ENCODE assay signal across 16 cellular contexts in the genomic region with DNA sequence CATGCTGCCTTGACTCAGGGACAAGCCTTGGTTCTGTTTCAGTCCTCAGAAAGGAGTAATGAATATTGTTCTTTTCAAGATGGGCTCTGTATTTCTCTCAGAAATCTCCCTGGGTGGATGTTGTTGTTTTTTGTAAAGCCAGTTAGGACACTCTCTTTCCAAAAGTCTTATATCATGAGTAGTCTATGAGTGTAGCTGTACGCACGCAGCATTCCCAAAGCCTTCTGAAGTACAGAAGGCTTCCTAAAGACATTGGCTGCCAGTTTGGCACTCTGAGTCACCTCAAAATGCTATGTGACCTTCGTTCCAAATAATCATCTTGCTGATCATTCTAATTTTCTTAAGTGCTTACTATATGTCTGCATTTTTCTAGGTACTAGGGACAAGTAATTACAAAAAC. TPM values are rescaled to one million over a fixed set of nuclear protein-coding genes. Genes with fewer than 3 reads are reported as not detected.
DNase-seq lines count a peak whose midpoint lies in the region; ATAC-seq and TF ChIP-seq lines count a peak whose summit lies in the region.
"Had no signal": no experiment of that assay in that cellular context is flagged by ENCODE, and none has a peak within 500 bp of the region (broad histone marks: within the 10 kb centered on the region; RNA-seq: fewer than 3 reads in every experiment).

No MANE protein-coding gene starts in this region.

- BruUV-seq in IMR-90 (replicated peaks; lab: Mats Ljungman, UMichigan), result no TSS peak

- H3K4me3 ChIP-seq in AG10803 (ENCODE audit: low read length), result no peak overlapping the region
- H3K4me3 ChIP-seq in IMR-90 (ENCODE audit: insufficient read depth, low read depth, low read length), result no peak overlapping the region
- H3K4me3 ChIP-seq in choroid plexus epithelial cell (ENCODE audit: low read depth, low read length), result no peak overlapping the region
- no peak overlapping the region for H3K4me3 ChIP-seq in left lung
- H3K4me3 ChIP-seq: cardiac muscle cell, esophagus squamous epithelium, right atrium auricular region had no signal

- H3K18ac ChIP-seq in IMR-90 (ENCODE audit: low read depth, low read length), result peak overlapping the region; percentile 96; the same call in 1 of the 2 replicates

- H2BK20ac ChIP-seq in IMR-90 (ENCODE audit: low read depth, low read length), result peak overlapping the region; percentile 52; the same call in 1 of the 2 replicates

- H3K9me3 ChIP-seq in IMR-90 (ENCODE audit: control insufficient read depth, insufficient read depth, low read length), result no peaks in the 10 kb centered on the region
- H3K9me3 ChIP-seq in left lung, result no peaks in the 10 kb centered on the region
- H3K9me3 ChIP-seq: esophagus squamous epithelium, neutrophil, right atrium auricular region had no signal

- no peaks in the 10 kb centered on the region for H3K9me1 ChIP-seq in IMR-90 (ENCODE audit: insufficient read depth, low read length)

- peak overlapping the region; percentile 79; the same call in 1 of the 2 replicates for H3K4me2 ChIP-seq in IMR-90 (ENCODE audit: low read depth, low read length)

- H2BK5ac ChIP-seq in IMR-90 (ENCODE audit: low read depth, low read length, poor library complexity, severe bottlenecking), result peak overlapping the region; percentile 83

- peak overlapping the region; percentile 87; the same call in 1 of the 2 replicates for H4K5ac ChIP-seq in IMR-90 (ENCODE audit: low read depth, low read length)

- peak overlapping the region; percentile 48; the same call in 1 of the 2 replicates for H3K4ac ChIP-seq in IMR-90 (ENCODE audit: low read depth, low read length)

- H3K36me3 ChIP-seq in IMR-90 (ENCODE audit: control insufficient read depth, insufficient read depth, low read length), result peaks cover 3% of the 10 kb centered on the region; the same call in 1 of the 2 replicates
- H3K36me3 ChIP-seq in left lung, result no peaks in the 10 kb centered on the region
- H3K36me3 ChIP-seq: cardiac muscle cell, neutrophil had no signal

- no peak overlapping the region for H2AK9ac ChIP-seq in IMR-90 (replicated peaks; ENCODE audit: low read depth, low read length, poor library complexity)

- DNase-seq in AG10803 (ENCODE audit: low read depth), result peak; percentile 84
- DNase-seq in IMR-90, result peak; percentile 87
- DNase-seq in choroid plexus epithelial cell (ENCODE audit: low read depth), result peak; percentile 27
- DNase-seq in left lung, result no peak
- no peak for DNase-seq in stimulated activated CD4-positive, alpha-beta T cell treated with anti-CD3 and anti-CD28 coated beads, Interleukin-15, amount 100 ng/mL, for 24 hours
- no peak for DNase-seq in activated T-cell treated with anti-CD3 and anti-CD28 coated beads, Interleukin-2, amount 50 U/mL, for 1 hour
- DNase-seq in head of caudate nucleus, result no peak
- DNase-seq in activated CD4-positive, alpha-beta T cell treated with anti-CD3 and anti-CD28 coated beads for 4 hours, result no peak
- DNase-seq: esophagus squamous epithelium; stimulated activated naive CD8-positive, alpha-beta T cell treated with anti-CD3 and anti-CD28 coated beads, Interleukin-15, amount 100 ng/mL, for 72 hours had no signal

- TF ChIP-seq POLR2A in IMR-90 (IDR thresholded peaks at IDR 0.05; ENCODE audit: low read depth, low read length), result no peak

- peak overlapping the region; percentile 45; the same call in 1 of the 2 replicates for H4K91ac ChIP-seq in IMR-90 (ENCODE audit: insufficient read depth, low read depth, low read length)

- H3K27me3 ChIP-seq in IMR-90 (ENCODE audit: control insufficient read depth, insufficient read depth, low read length), result no peaks in the 10 kb centered on the region
- no peaks in the 10 kb centered on the region for H3K27me3 ChIP-seq in left lung
- H3K27me3 ChIP-seq: cardiac muscle cell, esophagus squamous epithelium, neutrophil, right atrium auricular region had no signal

- in situ Hi-C loops in IMR-90 (cut with MboI; ENCODE audit: low sequenced_read_pairs), result loop anchor here (5.0 to 10.0 kb wide), 2 partner anchors 344 to 1891 kb away; no protein-coding TSS in a partner anchor

- ATAC-seq in IMR-90 (ENCODE audit: low read depth) (peak; percentile 74), left lung (peak; percentile 8)

- WGBS in IMR-90 (ENCODE audit: extremely low coverage in 2 of 2, insufficient read length in 1 of 2), 2 experiments, result no CpG with 5 or more reads among the region's 3 CpGs

- H2AK5ac ChIP-seq in IMR-90 (ENCODE audit: low read depth, low read length), result no peak overlapping the region

- H4K20me1 ChIP-seq in IMR-90 (ENCODE audit: insufficient read depth, low read length), result no peaks in the 10 kb centered on the region

- POLR2A ChIA-PET in IMR-90 (lab: Charles Lee; ENCODE audit: unreplicated experiment), result no interaction called here

- peak; percentile 26; the same call in 1 of the 2 replicates for TF ChIP-seq RAD21 in IMR-90 (IDR thresholded peaks at IDR 0.05; ENCODE audit: low read length)

- H3K23ac ChIP-seq in IMR-90 (ENCODE audit: low read depth, low read length), result no peak overlapping the region

- CTCF ChIA-PET in IMR-90 (lab: Yijun Ruan, JAX), result interaction anchor here (1.4 kb wide), 2 partner anchors 128 to 1801 kb away, joined by 3 to 4 read pairs; no protein-coding TSS in a partner anchor

- H3K4me1 ChIP-seq in IMR-90 (ENCODE audit: control insufficient read depth, insufficient read depth, low read length) (peaks cover 7% of the 10 kb centered on the region), left lung (no peaks in the 10 kb centered on the region)
- H3K4me1 ChIP-seq: esophagus squamous epithelium, right atrium auricular region had no signal

- dilution Hi-C loops in IMR-90 (cut with HindIII; ENCODE audit: low sequenced_read_pairs, unreplicated experiment), result no loop called here

- no peak for TF ChIP-seq CTCF in AG10803 (conservative IDR thresholded peaks at IDR 0.05; ENCODE audit: low read length)
- TF ChIP-seq CTCF in IMR-90 (conservative IDR thresholded peaks at IDR 0.05; ENCODE audit: low read depth, low read length), result no peak
- no peak for TF ChIP-seq CTCF in choroid plexus epithelial cell (conservative IDR thresholded peaks at IDR 0.05; ENCODE audit: low read depth, low read length)
- no peak for TF ChIP-seq CTCF in left lung (IDR thresholded peaks at IDR 0.05)

- intact Hi-C loops in IMR-90 (cut with micrococcal nuclease) (loop anchor here (1.0 to 5.0 kb wide), 10 partner anchors 91 to 1891 kb away; no protein-coding TSS in a partner anchor), left lung (cut with DNase I) (loop anchor here in 1 of 2 donors (10.0 kb wide), 1 partner anchor 344 kb away; no protein-coding TSS in a partner anchor), head of caudate nucleus (cut with DNase I) (loop anchor here (2.0 kb wide), 1 partner anchor 124 kb away; no protein-coding TSS in a partner anchor)

- peak overlapping the region in 1 of 2 experiments; percentile 20; a peak in 2 of 4 replicates for H4K8ac ChIP-seq in IMR-90 (ENCODE audit: low read depth in 2 of 2, low read length in 2 of 2)

- H3K9ac ChIP-seq in IMR-90 (ENCODE audit: low read depth, low read length), result peak overlapping the region; percentile 43; the same call in 1 of the 2 replicates

- H3K27ac ChIP-seq in IMR-90 (ENCODE audit: insufficient read depth, low read length), result peak overlapping the region; percentile 66; the same call in 1 of the 2 replicates
- no peak overlapping the region for H3K27ac ChIP-seq in left lung
- H3K27ac ChIP-seq: cardiac muscle cell, esophagus squamous epithelium, neutrophil, right atrium auricular region, VCaP had no signal

- H2BK15ac ChIP-seq in IMR-90 (ENCODE audit: low read depth, low read length), result no peak overlapping the region

- no peak overlapping the region for H3K56ac ChIP-seq in IMR-90 (ENCODE audit: extremely low read depth, insufficient read depth, low read length)

- no peak overlapping the region for H2AFZ ChIP-seq in IMR-90 (replicated peaks; ENCODE audit: low read length, poor library complexity)

- 0 out of 2 replicates have a peak overlapping the region, but pooled peaks have one; percentile 50 for H3K14ac ChIP-seq in IMR-90 (replicated peaks; ENCODE audit: low read depth, low read length)

- peak overlapping the region; percentile 68; the same call in 1 of the 2 replicates for H2BK120ac ChIP-seq in IMR-90 (ENCODE audit: low read depth, low read length)

- H3K79me1 ChIP-seq in IMR-90 (ENCODE audit: low read depth in 1 of 2, low read length in 2 of 2), result no peaks in the 10 kb centered on the region

TF ChIP-seq in IMR-90, 13 proteins besides CTCF, POLR2A, EP300 and RAD21:
- TF ChIP-seq MAFK (IDR thresholded peaks at IDR 0.05; ENCODE audit: low read depth, low read length), result no peak; the same call in 1 of the 2 replicates
- peak; percentile 40; the same call in 1 of the 2 replicates for TF ChIP-seq FOS (IDR thresholded peaks at IDR 0.05; ENCODE audit: low read depth, low read length)
- no peak for TF ChIP-seq CEBPB (IDR thresholded peaks at IDR 0.05; ENCODE audit: low read depth, low read length)
- no peak for TF ChIP-seq CHD1 (IDR thresholded peaks at IDR 0.05; ENCODE audit: low read depth, low read length)
- TF ChIP-seq BHLHE40 (IDR thresholded peaks at IDR 0.05; ENCODE audit: low read depth, low read length), result peak; percentile 33; the same call in 1 of the 2 replicates
- TF ChIP-seq RFX5 (IDR thresholded peaks at IDR 0.05; ENCODE audit: low read depth, low read length), result no peak
- TF ChIP-seq, protein P1, sequence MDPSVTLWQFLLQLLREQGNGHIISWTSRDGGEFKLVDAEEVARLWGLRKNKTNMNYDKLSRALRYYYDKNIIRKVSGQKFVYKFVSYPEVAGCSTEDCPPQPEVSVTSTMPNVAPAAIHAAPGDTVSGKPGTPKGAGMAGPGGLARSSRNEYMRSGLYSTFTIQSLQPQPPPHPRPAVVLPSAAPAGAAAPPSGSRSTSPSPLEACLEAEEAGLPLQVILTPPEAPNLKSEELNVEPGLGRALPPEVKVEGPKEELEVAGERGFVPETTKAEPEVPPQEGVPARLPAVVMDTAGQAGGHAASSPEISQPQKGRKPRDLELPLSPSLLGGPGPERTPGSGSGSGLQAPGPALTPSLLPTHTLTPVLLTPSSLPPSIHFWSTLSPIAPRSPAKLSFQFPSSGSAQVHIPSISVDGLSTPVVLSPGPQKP (IDR thresholded peaks at IDR 0.05; ENCODE audit: borderline replicate concordance, low read depth, low read length), result no peak
- TF ChIP-seq NFE2L2 (IDR thresholded peaks at IDR 0.05; ENCODE audit: low read depth, low read length), result no peak
- no peak for TF ChIP-seq MAZ (IDR thresholded peaks at IDR 0.05; ENCODE audit: borderline replicate concordance, low read depth, low read length)
- no peak for TF ChIP-seq RCOR1 (IDR thresholded peaks at IDR 0.05; ENCODE audit: insufficient replicate concordance, low read length)

RNA-seq across cellular contexts. Expression of a gene that starts 16.7 kb away (rescaled TPM):
- not detected in 2 replicates for total RNA-seq in IMR-90 (2012; rRNA removed)
- polyA plus RNA-seq in IMR-90 (2012; rRNA removed), result not detected in 2 replicates
- not detected in 2 replicates for polyA plus RNA-seq in IMR-90 (2012; cell fraction: cytosol; rRNA removed)
- polyA plus RNA-seq in IMR-90 (2012; cell fraction: nucleus; rRNA removed; ENCODE audit: low replicate concordance), result 0.30 TPM in 1 of 2 replicates, not detected in the other
- under 1 TPM in 1 of 2 donors, not detected in 1; 0.34 TPM for total RNA-seq in left lung
- total RNA-seq: activated CD4-positive, alpha-beta memory T cell treated with anti-CD3 and anti-CD28 coated beads for 36 hours; ureter had no signal

Comparison
In these comparisons a context has a peak if more than half of its experiments do, and no peak if none do; other contexts are left out.
1. DNase-seq: peak in AG10803 (single experiment), IMR-90 (single experiment) and choroid plexus epithelial cell (single experiment); none in left lung (0 of 2), stimulated activated CD4-positive, alpha-beta T cell treated with anti-CD3 and anti-CD28 coated beads, Interleukin-15, amount 100 ng/mL, for 24 hours (single experiment), activated T-cell treated with anti-CD3 and anti-CD28 coated beads, Interleukin-2, amount 50 U/mL, for 1 hour (single experiment), head of caudate nucleus (0 of 42) and activated CD4-positive, alpha-beta T cell treated with anti-CD3 and anti-CD28 coated beads for 4 hours (0 of 2).